In the genomic region with DNA sequence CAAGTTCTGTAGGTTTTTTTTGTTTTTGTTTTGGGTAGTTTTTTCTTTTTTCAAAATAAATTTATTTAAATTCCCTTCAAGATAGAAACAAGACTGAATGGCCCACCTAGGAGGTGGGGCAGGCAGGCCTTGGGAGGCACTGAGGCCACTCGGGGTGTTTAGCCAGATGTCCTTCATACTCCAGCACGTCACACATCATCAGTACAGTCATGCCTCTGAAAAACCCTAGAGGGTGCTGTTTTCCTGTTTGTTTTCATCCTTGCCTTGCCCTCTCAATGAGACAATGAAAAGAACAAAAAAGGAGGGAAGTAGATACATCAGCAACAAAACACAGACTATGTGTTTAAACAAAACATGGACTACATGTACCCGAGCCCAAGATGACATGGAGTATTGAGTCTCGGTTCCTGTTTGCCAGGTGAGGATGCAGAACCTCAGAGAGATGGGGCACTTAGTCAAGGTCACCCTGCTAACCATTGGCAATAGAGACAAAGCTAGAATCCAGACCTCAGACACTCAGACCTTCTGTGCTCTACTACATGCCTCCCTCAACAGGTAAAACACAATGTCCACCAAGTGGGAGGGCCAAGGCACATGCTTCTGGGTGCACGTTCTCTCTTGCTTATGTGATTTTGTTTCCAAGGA, we compare ENCODE assay signal across 9 cellular contexts. TPM values are rescaled to one million over a fixed set of nuclear protein-coding genes. Genes with fewer than 3 reads are reported as not detected.
DNase-seq lines count a peak whose midpoint lies in the region; ATAC-seq, FAIRE-seq and TF ChIP-seq lines count a peak whose summit lies in the region.
"Had no signal": no experiment of that assay in that cellular context is flagged by ENCODE, and none has a peak within 500 bp of the region (broad histone marks: within the 10 kb centered on the region; RNA-seq: fewer than 3 reads in every experiment).

No MANE protein-coding gene starts in this region.

- H4K20me1 ChIP-seq in K562 (replicated peaks; ENCODE audit: control insufficient read depth, insufficient read depth, low read length): no peaks in the 10 kb centered on the region

- no peak overlapping the region for H3K4me2 ChIP-seq in K562 (ENCODE audit: insufficient read depth, low read length)

- peaks cover 0 to 2% (median 0%) of the 10 kb centered on the region in 7 donors for H3K9me3 Mint-ChIP-seq in CD4-positive, CD25-positive, alpha-beta regulatory T cell
- H3K9me3 Mint-ChIP-seq: T-helper 1 cell treated with Interleukin-12 subunit alpha and Interleukin-12 subunit beta and Interleukin-4 antibody, amounts not matched to agents 30 μg/mL and 1 μg/mL, for 36 hours had no signal

- TF ChIP-seq RAD21 in K562 (CRISPR knock-in tag; conservative IDR thresholded peaks at IDR 0.05 in 1 of 2, IDR thresholded peaks at IDR 0.05 in 1 of 2): peak in 1 of 2 experiments; percentile 46; a peak in 3 of 4 replicates

- peak in 2 of 3 donors; percentile 5 to 25 for DNase-seq in CD4-positive, CD25-positive, alpha-beta regulatory T cell
- peak; percentile 7 for DNase-seq in NCI-H460 (ENCODE audit: extremely low read depth, low read depth)
- peak; percentile 34 to 43 (median 39) for DNase-seq in K562 (ENCODE audit: extremely low read depth in 1 of 4, low spot score in 3 of 4)
- peak; percentile 78 for DNase-seq in kidney glomerular epithelial cell (lab: John Stamatoyannopoulos, UW)
- no peak for DNase-seq in upper lobe of left lung
- DNase-seq in lower leg skin (ENCODE audit: low spot score in 2 of 2): no peak

- H3K4me1 Mint-ChIP-seq in CD4-positive, CD25-positive, alpha-beta regulatory T cell: peaks cover 0 to 5% (median 0%) of the 10 kb centered on the region in 4 donors

- no peak overlapping the region for H3K27ac Mint-ChIP-seq in CD4-positive, CD25-positive, alpha-beta regulatory T cell
- H3K27ac Mint-ChIP-seq: T-helper 1 cell treated with Interleukin-12 subunit alpha and Interleukin-12 subunit beta and Interleukin-4 antibody, amounts not matched to agents 30 μg/mL and 1 μg/mL, for 36 hours had no signal

- no peaks in the 10 kb centered on the region for H3K9me3 ChIP-seq in CD4-positive, CD25-positive, alpha-beta regulatory T cell (ENCODE audit: control insufficient read depth in 2 of 2, low read length in 2 of 2)
- no peaks in the 10 kb centered on the region for H3K9me3 ChIP-seq in K562 (replicated peaks; ENCODE audit: control insufficient read depth, insufficient read depth, low read depth, low read length)
- H3K9me3 ChIP-seq in upper lobe of left lung: no peaks in the 10 kb centered on the region

- WGBS in K562 (ENCODE audit: insufficient coverage, low coverage, missing lambda C conversion rate): 3% methylated on average over 5 of the region's 5 CpGs
- 53 to 60% methylated on average over 5 of the region's 5 CpGs for WGBS in upper lobe of left lung, 2 donors
- WGBS in lower leg skin, 2 donors: 64 to 66% methylated on average over 5 of the region's 5 CpGs

- H3K4me3 ChIP-seq in CD4-positive, CD25-positive, alpha-beta regulatory T cell (ENCODE audit: low read depth, low read length): no peak overlapping the region
- no peak overlapping the region for H3K4me3 ChIP-seq in K562
- H3K4me3 ChIP-seq in upper lobe of left lung: no peak overlapping the region
- H3K4me3 ChIP-seq in lower leg skin (ENCODE audit: low read depth, poor library complexity, severe bottlenecking): no peak overlapping the region

- H3K27me3 Mint-ChIP-seq in CD4-positive, CD25-positive, alpha-beta regulatory T cell: peaks cover 8% of the 10 kb centered on the region

- intact Hi-C loops in K562 (cut with micrococcal nuclease) (no loop called here), lower leg skin (cut with DNase I; ENCODE audit: low total_unique reads) (no loop called here)

- in situ Hi-C loops in K562 (cut with MboI): no loop called here

- peak; percentile 83 for FAIRE-seq in K562 (lab: Jason Lieb, UNC)

- H3K9me1 ChIP-seq in K562 (ENCODE audit: control insufficient read depth, insufficient read depth, low read length): no peaks in the 10 kb centered on the region

- H3K79me2 ChIP-seq in K562 (ENCODE audit: control insufficient read depth, insufficient read depth, low read length): no peaks in the 10 kb centered on the region

- BruUV-seq in K562 (replicated peaks; lab: Mats Ljungman, UMichigan): no TSS peak

- CTCF ChIA-PET in K562 (lab: Yijun Ruan, JAX; ENCODE audit: low intra/inter-chr PET ratio): interaction anchor here (1.3 to 1.9 kb wide), 2 partner anchors 10 to 368 kb away, joined by 3 to 4 read pairs; no protein-coding TSS in a partner anchor

- no peak overlapping the region for H2AFZ ChIP-seq in K562 (ENCODE audit: low read depth, low read length)

- no peaks in the 10 kb centered on the region for H3K4me1 ChIP-seq in CD4-positive, CD25-positive, alpha-beta regulatory T cell (ENCODE audit: control insufficient read depth, insufficient read depth, low read length, poor library complexity, severe bottlenecking)
- no peaks in the 10 kb centered on the region for H3K4me1 ChIP-seq in K562 (replicated peaks in 1 of 2; ENCODE audit: control insufficient read depth in 2 of 2, insufficient read depth in 2 of 2, low read length in 2 of 2)
- peaks cover 3 to 17% (median 13%) of the 10 kb centered on the region in 4 donors for H3K4me1 ChIP-seq in upper lobe of left lung

- TF ChIP-seq POLR2A in K562 (conservative IDR thresholded peaks at IDR 0.05) (no peak), upper lobe of left lung (IDR thresholded peaks at IDR 0.05) (no peak), lower leg skin (IDR thresholded peaks at IDR 0.05) (no peak)

- peaks cover 7% of the 10 kb centered on the region for H3K27me3 ChIP-seq in CD4-positive, CD25-positive, alpha-beta regulatory T cell (ENCODE audit: control insufficient read depth, insufficient read depth, low read length)
- no peaks in the 10 kb centered on the region for H3K27me3 ChIP-seq in K562 (ENCODE audit: control insufficient read depth in 2 of 2, insufficient read depth in 2 of 2, low read length in 2 of 2)
- no peaks in the 10 kb centered on the region for H3K27me3 ChIP-seq in upper lobe of left lung

- TF ChIP-seq EP300 in K562 (IDR thresholded peaks at IDR 0.05; ENCODE audit: low read length) (no peak), upper lobe of left lung (IDR thresholded peaks at IDR 0.05) (no peak)

- no peak overlapping the region for H3K9ac ChIP-seq in K562 (ENCODE audit: insufficient read depth in 1 of 2, low read depth in 2 of 2, low read length in 2 of 2)

- H3K27ac ChIP-seq in CD4-positive, CD25-positive, alpha-beta regulatory T cell (ENCODE audit: insufficient read depth, low read length, poor library complexity, severe bottlenecking): no peak overlapping the region
- H3K27ac ChIP-seq in K562 (ENCODE audit: extremely low read depth, low read depth, low read length): no peak overlapping the region
- H3K27ac ChIP-seq in upper lobe of left lung: no peak overlapping the region

- no peak for ATAC-seq in CD4-positive, CD25-positive, alpha-beta regulatory T cell (ENCODE audit: low read depth in 2 of 2)
- peak; percentile 86 for ATAC-seq in GM18502 (IDR thresholded peaks at IDR 0.05; ENCODE audit: poor library complexity, unreplicated experiment)
- peak; percentile 76 for ATAC-seq in HG02981 (IDR thresholded peaks at IDR 0.05; ENCODE audit: unreplicated experiment)
- peak; percentile 95 for ATAC-seq in K562
- ATAC-seq in upper lobe of left lung (ENCODE audit: low FRiP score in 2 of 2): peak; percentile 67 to 83

- POLR2A ChIA-PET in K562 (lab: Yijun Ruan, JAX): no interaction called here

- H3K4me3 Mint-ChIP-seq in CD4-positive, CD25-positive, alpha-beta regulatory T cell: no peak overlapping the region
- H3K4me3 Mint-ChIP-seq: T-helper 1 cell treated with Interleukin-12 subunit alpha and Interleukin-12 subunit beta and Interleukin-4 antibody, amounts not matched to agents 30 μg/mL and 1 μg/mL, for 36 hours had no signal

- TF ChIP-seq CTCF in K562 (IDR thresholded peaks at IDR 0.05 in 2 of 3, conservative IDR thresholded peaks at IDR 0.05 in 1 of 3; ENCODE audit: insufficient read depth in 2 of 3, low read depth in 1 of 3, low read length in 3 of 3): peak; percentile 39 to 68 (median 64); a peak in 5 of 6 replicates
- TF ChIP-seq CTCF in upper lobe of left lung (IDR thresholded peaks at IDR 0.05): peak; percentile 45 to 79 (median 64)
- no peak for TF ChIP-seq CTCF in lower leg skin (IDR thresholded peaks at IDR 0.05)

- no peaks in the 10 kb centered on the region for H3K36me3 ChIP-seq in CD4-positive, CD25-positive, alpha-beta regulatory T cell (ENCODE audit: control insufficient read depth, insufficient read depth, low read length)
- H3K36me3 ChIP-seq in K562 (ENCODE audit: control insufficient read depth, insufficient read depth, low read length) (no peaks in the 10 kb centered on the region), upper lobe of left lung (no peaks in the 10 kb centered on the region)

- no peaks in the 10 kb centered on the region for H3K36me3 Mint-ChIP-seq in CD4-positive, CD25-positive, alpha-beta regulatory T cell

TF ChIP-seq in K562, 482 proteins besides CTCF, POLR2A, EP300 and RAD21 (continues in another document):
- TF ChIP-seq CREM (IDR thresholded peaks at IDR 0.05; ENCODE audit: low read depth): peak; percentile 68
- TF ChIP-seq BCOR (IDR thresholded peaks at IDR 0.05): no peak

RNA-seq across cellular contexts. Expression of gene CLIC5, which starts 26.8 kb away (rescaled TPM):
- 4.7 TPM for total RNA-seq in CD4-positive, CD25-positive, alpha-beta regulatory T cell
- polyA plus RNA-seq in CD4-positive, CD25-positive, alpha-beta regulatory T cell: 1 to 10 TPM in 3 of 4 donors, under 1 TPM in 1; 0.76 to 2.7 (median 1.8) TPM
- not detected in 2 replicates for total RNA-seq in NCI-H460 (2014; rRNA removed; shearing (Covaris generic))
- polyA plus RNA-seq in NCI-H460 (2014; cell fraction: nucleus; rRNA removed): not detected in 2 replicates
- 0.28 TPM in 1 of 2 replicates, not detected in the other for total RNA-seq in K562 (2011; cell fraction: chromatin; rRNA removed; ENCODE audit: low replicate concordance)
- total RNA-seq in K562 (2011; cell fraction: nucleolus; rRNA removed): not detected in 2 replicates
- total RNA-seq in K562 (2011; cell fraction: nucleoplasm; rRNA removed): not detected in 2 replicates
- total RNA-seq in K562 (2014; rRNA removed) (not detected in 2 replicates), K562 (2014; rRNA removed; fragmentation: Illumina TruSeq; extraction: Trizol) (not detected in 2 replicates), K562 (2015; rRNA removed; fragmentation: Illumina TruSeq; extraction: Trizol) (not detected in 2 replicates), K562 (2021) (0.04 and 0.31 TPM in 2 replicates), upper lobe of left lung (100 to 1,000 TPM; 110 to 197 (median 138) TPM), lower leg skin (1 to 10 TPM; 1.2 to 1.9 (median 1.4) TPM)
- polyA plus RNA-seq in K562 (2011; rRNA removed) (not detected in 2 replicates), K562 (2014; fragmentation: Illumina TruSeq; extraction: Trizol) (not detected in 2 replicates), K562 (2014; fragmentation: Nextera tagmentation; extraction: Ambion mirVana) (not detected), K562 (2014; rRNA removed) (not detected in 2 replicates)
- not detected in 2 replicates for polyA plus RNA-seq in K562 (2011; cell fraction: cytosol; rRNA removed)
- not detected in 2 replicates for polyA plus RNA-seq in K562 (2011; cell fraction: nucleus; rRNA removed)
- not detected in 2 replicates for polyA plus RNA-seq in K562 (2012)
- not detected in 2 replicates for polyA minus RNA-seq in K562 (2011; rRNA and poly(A)+ RNA removed)
- polyA minus RNA-seq in K562 (2011; cell fraction: cytosol; rRNA and poly(A)+ RNA removed): not detected in 2 replicates
- polyA minus RNA-seq in K562 (2011; cell fraction: nucleus; rRNA and poly(A)+ RNA removed): not detected in 2 replicates

Comparison
In these comparisons a context has a peak if more than half of its experiments do, and no peak if none do; other contexts are left out.
1. ATAC-seq: peak in GM18502 (single experiment), HG02981 (single experiment), K562 (single experiment) and upper lobe of left lung (2 of 2); none in CD4-positive, CD25-positive, alpha-beta regulatory T cell (0 of 2).
2. DNase-seq: peak in CD4-positive, CD25-positive, alpha-beta regulatory T cell (2 of 3), NCI-H460 (single experiment), K562 (4 of 4) and kidney glomerular epithelial cell (single experiment); none in upper lobe of left lung (0 of 2) and lower leg skin (0 of 2).
3. CTCF ChIP-seq: peak in K562 (3 of 3) and upper lobe of left lung (6 of 6); none in lower leg skin (0 of 3).
4. RNA of gene CLIC5, which starts 26.8 kb away (total RNA-seq): 110 to 197 TPM in upper lobe of left lung; 4.7 TPM in CD4-positive, CD25-positive, alpha-beta regulatory T cell (single experiment), 1.2 to 1.9 TPM in lower leg skin, not detected in NCI-H460 and 0.04 to 0.31 TPM in K562; every median in the first group is over 10 times any median in the second.